In the genomic region with DNA sequence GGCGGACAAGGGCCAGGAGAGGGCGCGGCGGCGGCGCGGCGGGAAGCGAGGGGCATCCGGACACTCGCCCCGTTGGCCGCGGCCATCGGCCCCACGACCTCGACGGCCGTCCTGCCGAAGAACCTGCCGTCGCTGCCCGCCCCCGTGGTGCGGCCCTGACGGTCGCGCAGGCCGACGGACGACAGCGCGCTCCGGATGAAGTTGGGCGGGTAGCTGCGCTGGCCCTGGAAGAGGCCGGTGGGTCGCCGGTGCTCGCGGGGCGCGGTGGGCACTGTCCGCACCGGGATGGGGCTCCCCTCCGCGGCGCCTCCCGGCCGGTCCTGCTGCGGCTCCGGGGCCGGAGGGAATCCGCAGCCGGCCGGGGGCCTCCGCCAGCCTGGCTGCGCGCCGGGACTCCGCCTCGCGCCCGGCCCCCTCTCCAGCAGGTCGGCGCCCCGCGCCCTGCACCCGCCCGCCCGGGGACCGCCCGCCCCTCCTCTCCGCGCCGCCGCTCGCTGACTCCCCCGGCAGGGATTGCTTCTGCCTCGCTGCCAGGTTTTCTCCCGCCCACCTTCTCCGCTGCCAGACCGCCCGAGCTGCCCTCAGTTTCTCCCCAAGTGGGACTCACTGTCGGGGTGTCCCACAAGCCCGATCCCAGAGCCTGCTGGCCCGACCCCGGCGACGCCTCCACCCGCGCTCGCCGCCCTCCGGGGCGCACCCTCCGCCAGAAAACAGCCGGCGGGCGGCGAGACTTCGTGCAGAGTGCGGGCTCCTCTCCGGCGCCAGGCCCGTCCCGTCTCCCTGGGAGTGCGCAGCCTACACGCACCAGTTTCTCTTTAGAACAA, we compare ENCODE assay signal across 8 cellular contexts. TPM values are rescaled to one million over a fixed set of nuclear protein-coding genes. Genes with fewer than 3 reads are reported as not detected.
DNase-seq lines count a peak whose midpoint lies in the region; ATAC-seq and TF ChIP-seq lines count a peak whose summit lies in the region.
"Not testable (repeated sequence)": the region's sequence is repeated elsewhere in the genome, so short reads cannot be mapped to it uniquely, and the experiment has no call there.

No MANE protein-coding gene starts in this region.

- H3K36me3 ChIP-seq in breast epithelium, gastroesophageal sphincter, right lobe of liver, upper lobe of right lung: not testable (repeated sequence)

- intact Hi-C loops in breast epithelium (cut with DNase I; ENCODE audit: low total_unique reads); right lobe of liver (cut with DNase I); upper lobe of right lung (cut with DNase I): not testable (repeated sequence)

- no CpG with 5 or more reads among the region's 109 CpGs for WGBS in gastroesophageal sphincter (ENCODE audit: low coverage in 1 of 2), 2 donors
- 0% methylated on average over 19 of the region's 109 CpGs for WGBS in right lobe of liver (ENCODE audit: insufficient coverage, low coverage, low lambda C conversion rate, missing lambda C conversion rate)

- H3K27ac ChIP-seq in breast epithelium: peak overlapping the region in 1 of 2 donors; percentile 69
- peak overlapping the region in 2 of 4 donors; percentile 61 to 64 for H3K27ac ChIP-seq in gastroesophageal sphincter
- H3K27ac ChIP-seq in right lobe of liver: not testable (repeated sequence)
- peak overlapping the region; percentile 68 for H3K27ac ChIP-seq in upper lobe of right lung

- not testable (repeated sequence) for H3K9me3 ChIP-seq in breast epithelium, gastroesophageal sphincter, right lobe of liver, upper lobe of right lung

- not testable (repeated sequence) for H3K27me3 ChIP-seq in breast epithelium, right lobe of liver, upper lobe of right lung
- H3K27me3 ChIP-seq in gastroesophageal sphincter: peaks cover 11% of the 10 kb centered on the region

- not testable (repeated sequence) for H3K4me1 ChIP-seq in breast epithelium, gastroesophageal sphincter, right lobe of liver, upper lobe of right lung

- not testable (repeated sequence) for TF ChIP-seq POLR2A in breast epithelium (IDR thresholded peaks at IDR 0.05); gastroesophageal sphincter (IDR thresholded peaks at IDR 0.05); right lobe of liver (IDR thresholded peaks at IDR 0.05)

- not testable (repeated sequence) for TF ChIP-seq EP300 in gastroesophageal sphincter (IDR thresholded peaks at IDR 0.05)

- ATAC-seq in gastroesophageal sphincter (peak; percentile 60), right lobe of liver (peak; percentile 43 to 56 (median 50)), upper lobe of right lung (peak; percentile 73)

- not testable (repeated sequence) for TF ChIP-seq CTCF in breast epithelium (IDR thresholded peaks at IDR 0.05); right lobe of liver (IDR thresholded peaks at IDR 0.05); retinal pigment epithelial cell (conservative IDR thresholded peaks at IDR 0.05; ENCODE audit: low read depth, low read length); upper lobe of right lung (IDR thresholded peaks at IDR 0.05)
- peak in 1 of 4 experiments; percentile 4 for TF ChIP-seq CTCF in gastroesophageal sphincter (IDR thresholded peaks at IDR 0.05)

- H3K4me3 ChIP-seq in breast epithelium (peak overlapping the region; percentile 42 to 72 (median 44)), gastroesophageal sphincter (peak overlapping the region; percentile 34 to 55), right lobe of liver (peak overlapping the region in 2 of 3 donors; percentile 19 to 21), retinal pigment epithelial cell (ENCODE audit: low read length) (peak overlapping the region; percentile 51), upper lobe of right lung (peak overlapping the region; percentile 53)

- peak; percentile 38 for DNase-seq in ELR (ENCODE audit: low read depth)
- peak; percentile 34 for DNase-seq in NCI-H69 (lab: John Stamatoyannopoulos, UW)
- peak; percentile 65 for DNase-seq in activated CD8-positive, alpha-beta memory T cell treated with anti-CD3 and anti-CD28 coated beads for 24 hours
- peak in 1 of 2 donors; percentile 48 for DNase-seq in breast epithelium (ENCODE audit: low spot score in 2 of 2)
- DNase-seq in right lobe of liver: peak; percentile 14 to 43 (median 40)
- not testable (repeated sequence) for DNase-seq in retinal pigment epithelial cell (ENCODE audit: low read depth)
- peak; percentile 73 for DNase-seq in upper lobe of right lung

RNA-seq across cellular contexts. Expression of a gene that starts 44.0 kb away (rescaled TPM):
- total RNA-seq in breast epithelium (1 to 10 TPM; 3.7 to 7.5 (median 7.5) TPM), gastroesophageal sphincter (10 to 100 TPM in 1 of 4 donors, 1 to 10 TPM in 3; 4.2 to 10.6 (median 6.0) TPM), right lobe of liver (10 to 100 TPM in 1 of 6 experiments, 1 to 10 TPM in 5; 2.0 to 11.6 (median 4.4) TPM), upper lobe of right lung (21.7 TPM)

RNA-seq across cellular contexts. Expression of a gene that starts 44.9 kb away (rescaled TPM):
- under 1 TPM in 2 of 3 donors, not detected in 1; 0.33 to 0.44 TPM for total RNA-seq in breast epithelium
- total RNA-seq in gastroesophageal sphincter: under 1 TPM; 0.13 to 0.89 (median 0.56) TPM
- not detected for total RNA-seq in right lobe of liver
- total RNA-seq in upper lobe of right lung: 0.75 TPM
